Comparison of ENCODE assay signal across 25 cellular contexts in genomic region chr12:101087903-101088302, GRCh38.
A peak's percentile ranks its signal among the peaks of the same experiment; 100 is the strongest.
DNase-seq lines count a peak whose midpoint lies in the region; ATAC-seq, FAIRE-seq and TF ChIP-seq lines count a peak whose summit lies in the region.
"Had no signal": no experiment of that assay in that cellular context is flagged by ENCODE, and none has a peak within 500 bp of the region (broad histone marks: within the 10 kb centered on the region; RNA-seq: fewer than 3 reads in every experiment).

No MANE protein-coding gene starts in this region.

- no peak overlapping the region for H3K14ac ChIP-seq in H1 (ENCODE audit: insufficient read length)

- no peak for TF ChIP-seq CTCF in H1 (IDR thresholded peaks at IDR 0.05; ENCODE audit: control extremely low read depth in 1 of 3, insufficient read depth in 1 of 3, low read depth in 1 of 3, low read length in 3 of 3)

- POLR2A ChIA-PET in H1 (lab: Charles Lee; ENCODE audit: partially characterized antibody) = no interaction called here

- H3K79me2 ChIP-seq in H1 (ENCODE audit: control insufficient read depth in 1 of 2, insufficient read depth in 2 of 2, low read length in 2 of 2) = no peaks in the 10 kb centered on the region

- H3K18ac ChIP-seq in H1 (ENCODE audit: extremely low read depth, low read length) = no peak overlapping the region

- H3K4me1 ChIP-seq in H1 (replicated peaks in 1 of 4; ENCODE audit: control insufficient read depth in 3 of 4, insufficient read depth in 4 of 4, low read length in 3 of 4) = no peaks in the 10 kb centered on the region
- H3K4me1 ChIP-seq: BE2C, Caco-2, Peyer's patch had no signal

- no peak for FAIRE-seq in H1 (lab: Jason Lieb, UNC)
- FAIRE-seq: GM12892, GM18507 had no signal

- no peaks in the 10 kb centered on the region for H3K9me3 ChIP-seq in H1 (ENCODE audit: insufficient read depth in 2 of 2, low read depth in 1 of 2, low read length in 1 of 2)
- H3K9me3 ChIP-seq: BE2C, Caco-2, Peyer's patch had no signal

- no peak overlapping the region for H2BK120ac ChIP-seq in H1 (replicated peaks; ENCODE audit: low read depth, low read length)

- no peaks in the 10 kb centered on the region for H3K4me1 Mint-ChIP-seq in stimulated activated naive CD8-positive, alpha-beta T cell treated with anti-CD3 and anti-CD28 coated beads, Interleukin-15, amount 100 ng/mL, for 72 hours

- H3K9ac ChIP-seq in H1 (replicated peaks in 1 of 4; ENCODE audit: extremely low read depth in 1 of 4, low read depth in 3 of 4, low read length in 3 of 4) = no peak overlapping the region

- H3K79me1 ChIP-seq in H1 (ENCODE audit: low read depth, low read length) = no peaks in the 10 kb centered on the region

- no peak overlapping the region for H3K27ac Mint-ChIP-seq in stimulated activated naive CD8-positive, alpha-beta T cell treated with anti-CD3 and anti-CD28 coated beads, Interleukin-15, amount 100 ng/mL, for 72 hours

- no peaks in the 10 kb centered on the region for H4K20me1 ChIP-seq in H1 (replicated peaks in 1 of 2; ENCODE audit: control insufficient read depth in 1 of 2, insufficient read depth in 2 of 2, low read length in 2 of 2)

- peaks cover under 1 to 4% of the 10 kb centered on the region in 2 donors for H3K9me3 Mint-ChIP-seq in stimulated activated naive CD8-positive, alpha-beta T cell treated with anti-CD3 and anti-CD28 coated beads, Interleukin-15, amount 100 ng/mL, for 72 hours

- H2BK5ac ChIP-seq in H1 (ENCODE audit: low read depth, low read length) = peak overlapping the region; percentile 57; the same call in 1 of the 2 replicates

- H3K56ac ChIP-seq in H1 (replicated peaks; ENCODE audit: insufficient read length, low read depth, low read length) = no peak overlapping the region

- no peak overlapping the region for H3K27ac ChIP-seq in H1 (ENCODE audit: low read depth, low read length)
- H3K27ac ChIP-seq: Peyer's patch, SK-N-MC had no signal

- no peaks in the 10 kb centered on the region for H3K27me3 ChIP-seq in H1 (replicated peaks in 1 of 4; ENCODE audit: control insufficient read depth in 3 of 4, extremely low read depth in 1 of 4, insufficient read depth in 3 of 4, low read length in 3 of 4)
- H3K27me3 ChIP-seq: BE2C, Peyer's patch had no signal

- no peak overlapping the region for H3K23ac ChIP-seq in H1 (ENCODE audit: insufficient read length)

- no peak overlapping the region for H2BK20ac ChIP-seq in H1 (ENCODE audit: low read length)

- WGBS in H1 (ENCODE audit: extremely low coverage in 1 of 2, insufficient coverage in 1 of 2, insufficient read length in 1 of 2, insufficient replicate concordance in 2 of 2, low coverage in 1 of 2, low lambda C conversion rate in 2 of 2, missing lambda C conversion rate in 1 of 2), 2 experiments = 89% methylated on average over 6 of the region's 6 CpGs; no CpG with 5 or more reads in 1 of the 2 experiments

- DNase-seq in stimulated activated naive CD8-positive, alpha-beta T cell treated with anti-CD3 and anti-CD28 coated beads, Interleukin-15, Interleukin-2, amounts not matched to agents 100 U/mL and 50 U/mL, for 24 hours = no peak
- no peak for DNase-seq in stimulated activated naive CD8-positive, alpha-beta T cell treated with anti-CD3 and anti-CD28 coated beads, Interleukin-15, amount 100 ng/mL, for 72 hours
- DNase-seq in NCI-H146 treated with DMSO at 0.1 percent for 48 hours (lab: John Stamatoyannopoulos, UW; ENCODE audit: unreplicated experiment) (peak; percentile 83), H1 (ENCODE audit: low read depth in 1 of 2, low spot score in 2 of 2) (no peak), retina (peak; percentile 11), mesenteric fat pad (ENCODE audit: low spot score) (no peak), NCI-H345 (lab: John Stamatoyannopoulos, UW) (no peak)
- DNase-seq: BE2C; Caco-2; CD4-positive, CD25-positive, alpha-beta regulatory T cell; EL; HCEC 1CT; KG1; MV-4-11; NCI-H1417; NCI-H1930; NCI-H2171; NCI-H446; NK-92 treated with Interleukin-12 subunit alpha and Interleukin-12 subunit beta, amount 100 ng/mL, for 24 hours; Peyer's patch; Right ventricle myocardium superior had no signal

- TF ChIP-seq EP300 in H1 (IDR thresholded peaks at IDR 0.05; ENCODE audit: borderline replicate concordance in 1 of 2, low read depth in 2 of 2, low read length in 2 of 2) = no peak

- peaks cover 7% of the 10 kb centered on the region for H3K27me3 Mint-ChIP-seq in stimulated activated naive CD8-positive, alpha-beta T cell treated with anti-CD3 and anti-CD28 coated beads, Interleukin-15, amount 100 ng/mL, for 72 hours

- H2AFZ ChIP-seq in H1 (ENCODE audit: low read length) = peak overlapping the region; percentile 48; the same call in 1 of the 2 replicates

- H2AK5ac ChIP-seq in H1 (ENCODE audit: low read depth, low read length) = no peak overlapping the region

- no peaks in the 10 kb centered on the region for H3K36me3 ChIP-seq in H1 (ENCODE audit: control insufficient read depth in 2 of 4, insufficient read depth in 4 of 4, low read length in 3 of 4)
- H3K36me3 ChIP-seq: BE2C, Peyer's patch had no signal

- H3K23me2 ChIP-seq in H1 (ENCODE audit: low read depth, low read length) = peaks cover 2% of the 10 kb centered on the region; the same call in 1 of the 2 replicates

- H3K4me3 ChIP-seq in H1 (ENCODE audit: extremely low read depth in 1 of 4, insufficient read depth in 2 of 4, low read depth in 3 of 4, low read length in 4 of 4) = no peak overlapping the region
- H3K4me3 ChIP-seq: Peyer's patch, SK-N-MC had no signal

- H4K5ac ChIP-seq in H1 (ENCODE audit: insufficient read length, low read depth, low read length) = no peak overlapping the region

- H3K4ac ChIP-seq in H1 (replicated peaks; ENCODE audit: insufficient read length, low read depth, low read length) = no peak overlapping the region

- H2BK12ac ChIP-seq in H1 (ENCODE audit: low read depth, low read length) = peak overlapping the region; percentile 29; the same call in 1 of the 2 replicates

- no peak for TF ChIP-seq POLR2A in H1 (IDR thresholded peaks at IDR 0.05; ENCODE audit: control extremely low read depth in 1 of 2, low read depth in 2 of 2, low read length in 2 of 2)

- H3K4me2 ChIP-seq in H1 (ENCODE audit: insufficient read depth in 1 of 2, low read depth in 2 of 2, low read length in 2 of 2) = no peak overlapping the region

- no peak overlapping the region for H3K4me3 Mint-ChIP-seq in stimulated activated naive CD8-positive, alpha-beta T cell treated with anti-CD3 and anti-CD28 coated beads, Interleukin-15, amount 100 ng/mL, for 72 hours
- H3K4me3 Mint-ChIP-seq: CD4-positive, CD25-positive, alpha-beta regulatory T cell had no signal

- H4K8ac ChIP-seq in H1 (ENCODE audit: extremely low read depth, insufficient read depth, low read length) = no peak overlapping the region

- CTCF ChIA-PET in H1 (lab: Charles Lee; ENCODE audit: partially characterized antibody) = interaction anchor here (1.8 kb wide), 1 partner anchor 162 kb away, joined by 4 read pairs; no protein-coding TSS in a partner anchor

- TF ChIP-seq RAD21 in H1 (IDR thresholded peaks at IDR 0.05 in 1 of 2, conservative IDR thresholded peaks at IDR 0.05 in 1 of 2; ENCODE audit: low read depth in 2 of 2, low read length in 2 of 2) = no peak

- peak; percentile 36 for ATAC-seq in stimulated activated naive CD8-positive, alpha-beta T cell treated with anti-CD3 and anti-CD28 coated beads, Interleukin-15, Interleukin-2, amounts not matched to agents 100 U/mL and 50 U/mL, for 24 hours
- no peak for ATAC-seq in stimulated activated naive CD8-positive, alpha-beta T cell treated with anti-CD3 and anti-CD28 coated beads, Interleukin-15, amount 100 ng/mL, for 72 hours
- no peak for ATAC-seq in GM21619 (IDR thresholded peaks at IDR 0.05; ENCODE audit: unreplicated experiment)

- no peak overlapping the region for H4K91ac ChIP-seq in H1 (replicated peaks; ENCODE audit: insufficient read length, low read length)

- 0 out of 2 replicates have a peak overlapping the region, but pooled peaks have one; percentile 11 for H2BK15ac ChIP-seq in H1 (ENCODE audit: low read length)

TF ChIP-seq in H1, 55 proteins besides CTCF, POLR2A, EP300 and RAD21:
- no peak for TF ChIP-seq ZNF274 (IDR thresholded peaks at IDR 0.05; ENCODE audit: borderline replicate concordance, extremely low read depth, low read length)

Comparison
In these comparisons a context has a peak if more than half of its experiments do, and no peak if none do; other contexts are left out.
1. DNase-seq: peak in NCI-H146 treated with DMSO at 0.1 percent for 48 hours (single experiment) and retina (single experiment); none in stimulated activated naive CD8-positive, alpha-beta T cell treated with anti-CD3 and anti-CD28 coated beads, Interleukin-15, Interleukin-2, amounts not matched to agents 100 U/mL and 50 U/mL, for 24 hours (single experiment), stimulated activated naive CD8-positive, alpha-beta T cell treated with anti-CD3 and anti-CD28 coated beads, Interleukin-15, amount 100 ng/mL, for 72 hours (0 of 2), H1 (0 of 2), mesenteric fat pad (single experiment) and NCI-H345 (single experiment).